11 cellular contexts compared by ENCODE assay signal in the genomic region with DNA sequence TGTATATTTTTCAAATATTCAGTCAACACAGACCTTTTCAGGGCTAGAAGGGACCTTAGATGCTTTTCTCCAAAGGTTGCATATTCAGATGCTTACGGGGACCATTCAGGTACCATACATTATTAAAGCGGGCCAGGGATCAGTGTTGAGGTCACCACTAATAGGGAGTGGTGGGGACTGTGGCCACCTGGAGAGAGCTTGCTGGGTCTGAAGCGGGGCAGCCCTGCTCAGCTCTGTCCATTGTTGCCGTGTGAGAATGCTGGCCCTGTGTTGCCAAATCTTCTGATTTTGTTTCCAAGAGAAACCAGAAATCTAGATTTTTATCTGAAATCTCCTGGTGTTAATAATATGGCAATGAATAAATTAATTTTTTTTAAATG. TPM values are rescaled to one million over a fixed set of nuclear protein-coding genes. Genes with fewer than 3 reads are reported as not detected.
DNase-seq lines count a peak whose midpoint lies in the region; ATAC-seq and TF ChIP-seq lines count a peak whose summit lies in the region.
"Had no signal": no experiment of that assay in that cellular context is flagged by ENCODE, and none has a peak within 500 bp of the region (broad histone marks: within the 10 kb centered on the region; RNA-seq: fewer than 3 reads in every experiment).

No MANE protein-coding gene starts in this region.

- TF ChIP-seq POLR2A in esophagus muscularis mucosa (IDR thresholded peaks at IDR 0.05; ENCODE audit: low read depth) (no peak), prostate gland (IDR thresholded peaks at IDR 0.05) (no peak)

- H3K79me2 ChIP-seq in ACC112 (ENCODE audit: control insufficient read depth, insufficient read depth, low read length, unreplicated experiment) (peaks cover 24% of the 10 kb centered on the region), OCI-LY1 (ENCODE audit: insufficient read depth, low read length) (no peaks in the 10 kb centered on the region)

- no peak for ATAC-seq in GM18868 (IDR thresholded peaks at IDR 0.05; ENCODE audit: unreplicated experiment)

- peak overlapping the region; percentile 61 for H3K4me2 ChIP-seq in OCI-LY1 (ENCODE audit: low read length)

- H3K4me3 ChIP-seq in ACC112 (ENCODE audit: low read depth, low read length) (no peak overlapping the region), OCI-LY1 (ENCODE audit: low read depth, low read length, poor library complexity, severe bottlenecking) (no peak overlapping the region), esophagus muscularis mucosa (no peak overlapping the region), prostate gland (no peak overlapping the region)
- H3K4me3 ChIP-seq: SJSA1 had no signal

- no peaks in the 10 kb centered on the region for H3K9me2 ChIP-seq in OCI-LY1 (ENCODE audit: low read depth, low read length)

- H3K36me3 ChIP-seq in ACC112 (ENCODE audit: insufficient read depth, low read length) (0 out of 2 replicates have a peak, but pooled peaks cover 6% of the 10 kb centered on the region), OCI-LY1 (ENCODE audit: insufficient read depth, low read length) (peaks cover 19% of the 10 kb centered on the region; the same call in 1 of the 2 replicates), esophagus muscularis mucosa (peaks cover 3 to 25% (median 13%) of the 10 kb centered on the region in 4 donors), prostate gland (no peaks in the 10 kb centered on the region)

- H3K27ac ChIP-seq in ACC112 (ENCODE audit: low read depth, low read length) (peak overlapping the region; percentile 67), OCI-LY1 (ENCODE audit: low read depth, low read length, poor library complexity, severe bottlenecking) (peak overlapping the region; percentile 85), esophagus muscularis mucosa (replicated peaks in 1 of 4) (peak overlapping the region; percentile 62 to 89 (median 86)), prostate gland (peak overlapping the region; percentile 79 to 92)
- H3K27ac ChIP-seq: SJSA1 had no signal

- no peak for TF ChIP-seq EP300 in esophagus muscularis mucosa (IDR thresholded peaks at IDR 0.05)

- no peaks in the 10 kb centered on the region for H4K20me1 ChIP-seq in OCI-LY1 (ENCODE audit: insufficient read depth, low read length)

- no peak for TF ChIP-seq CTCF in OCI-LY1 (IDR thresholded peaks at IDR 0.05; ENCODE audit: low read length)
- TF ChIP-seq CTCF in esophagus muscularis mucosa (IDR thresholded peaks at IDR 0.05), result no peak
- no peak for TF ChIP-seq CTCF in prostate gland (IDR thresholded peaks at IDR 0.05)

- 85% methylated on average over 4 of the region's 4 CpGs for WGBS in esophagus muscularis mucosa
- 73% methylated on average over 4 of the region's 4 CpGs for whole genome bisulfite sequencing in prostate gland

- H3F3A ChIP-seq in OCI-LY1 (ENCODE audit: insufficient read depth, low read length), result no peaks in the 10 kb centered on the region

- H3K4me1 ChIP-seq in ACC112 (ENCODE audit: control insufficient read depth, insufficient read depth, low read length, unreplicated experiment), result peaks cover 30% of the 10 kb centered on the region
- H3K4me1 ChIP-seq in OCI-LY1 (ENCODE audit: insufficient read depth, low read length, severe bottlenecking), result peaks cover 50% of the 10 kb centered on the region
- peaks cover 64 to 87% (median 84%) of the 10 kb centered on the region in 4 donors for H3K4me1 ChIP-seq in esophagus muscularis mucosa
- peaks cover 43% of the 10 kb centered on the region for H3K4me1 ChIP-seq in prostate gland (replicated peaks)

- H3K9ac ChIP-seq in OCI-LY1 (ENCODE audit: low read length), result no peak overlapping the region

- no peaks in the 10 kb centered on the region for H3K27me3 ChIP-seq in ACC112 (ENCODE audit: insufficient read depth, low read length)
- no peaks in the 10 kb centered on the region for H3K27me3 ChIP-seq in OCI-LY1 (ENCODE audit: insufficient read depth, low read length)
- no peaks in the 10 kb centered on the region for H3K27me3 ChIP-seq in esophagus muscularis mucosa
- H3K27me3 ChIP-seq in prostate gland (replicated peaks; ENCODE audit: insufficient read depth), result no peaks in the 10 kb centered on the region
- H3K27me3 ChIP-seq: SJSA1 had no signal

- no peak overlapping the region for H2AFZ ChIP-seq in ACC112 (ENCODE audit: low read length, unreplicated experiment)
- H2AFZ ChIP-seq in OCI-LY1 (ENCODE audit: low read length), result no peak overlapping the region

- intact Hi-C loops in esophagus muscularis mucosa (cut with DNase I) (no loop called here), prostate gland (cut with DNase I) (no loop called here)

- H3K9me3 ChIP-seq in OCI-LY1 (ENCODE audit: low read length), result no peaks in the 10 kb centered on the region
- H3K9me3 ChIP-seq in esophagus muscularis mucosa, result no peaks in the 10 kb centered on the region
- no peaks in the 10 kb centered on the region for H3K9me3 ChIP-seq in prostate gland
- H3K9me3 ChIP-seq: SJSA1 had no signal

- DNase-seq in esophagus muscularis mucosa (ENCODE audit: extremely low spot score), result no peak
- no peak for DNase-seq in prostate gland (ENCODE audit: low spot score)
- DNase-seq in OCI-M1 (lab: John Stamatoyannopoulos, UW), result no peak
- no peak for DNase-seq in stimulated activated CD4-positive, alpha-beta T cell treated with anti-CD3 and anti-CD28 coated beads, Interleukin-1b, Interleukin-23, amount 100 ng/mL, for 48 hours
- no peak for DNase-seq in NCI-H2196 treated with DMSO at 0.1 percent for 48 hours (lab: John Stamatoyannopoulos, UW; ENCODE audit: unreplicated experiment)
- DNase-seq: NCI-H1092 treated with DMSO at 0.1 percent for 48 hours, NCI-H526 had no signal

RNA-seq across cellular contexts. Expression of a gene that starts 23.7 kb away (rescaled TPM):
- total RNA-seq in esophagus muscularis mucosa, result 10 to 100 TPM; 49.8 to 82.3 (median 72.1) TPM
- 100 to 1,000 TPM; 111 to 253 TPM for total RNA-seq in prostate gland
